Comparison of ENCODE assay signal across 1 cellular context in the genomic region with DNA sequence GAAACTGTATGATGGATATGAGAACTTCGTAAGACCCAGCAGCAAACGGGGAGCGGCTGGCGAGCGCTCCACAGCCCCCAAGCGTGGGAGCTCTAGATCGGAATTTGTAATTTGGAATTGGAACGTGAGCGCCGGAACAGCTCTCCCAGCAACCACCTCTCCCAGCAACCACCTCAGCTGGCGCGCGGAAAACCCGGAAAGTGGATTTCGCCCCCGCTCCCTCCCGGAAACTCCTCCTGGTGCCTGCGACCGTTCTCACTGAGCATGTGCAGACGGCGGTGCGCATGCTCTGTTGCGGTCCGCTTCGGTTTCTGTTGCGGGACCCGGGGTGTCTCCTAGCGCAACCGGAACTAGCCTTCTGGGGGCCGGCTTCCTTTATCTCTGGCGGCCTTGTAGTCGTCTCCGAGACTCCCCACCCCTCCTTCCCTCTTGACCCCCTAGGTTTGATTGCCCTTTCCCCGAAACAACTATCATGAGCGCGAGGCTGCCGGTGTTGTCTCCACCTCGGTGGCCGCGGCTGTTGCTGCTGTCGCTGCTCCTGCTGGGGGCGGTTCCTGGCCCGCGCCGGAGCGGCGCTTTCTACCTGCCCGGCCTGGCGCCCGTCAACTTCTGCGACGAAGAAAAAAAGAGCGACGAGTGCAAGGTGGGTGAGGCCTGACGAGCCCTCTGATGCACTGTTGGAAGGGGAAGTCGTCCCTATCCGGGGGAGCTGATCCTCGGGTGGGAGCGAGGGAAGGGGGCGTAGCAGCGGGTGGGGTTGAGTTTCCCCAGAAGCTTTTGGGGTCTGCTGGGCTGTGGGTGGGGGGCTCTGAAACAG.
TF ChIP-seq lines count a peak whose summit lies in the region.

A gene with protein sequence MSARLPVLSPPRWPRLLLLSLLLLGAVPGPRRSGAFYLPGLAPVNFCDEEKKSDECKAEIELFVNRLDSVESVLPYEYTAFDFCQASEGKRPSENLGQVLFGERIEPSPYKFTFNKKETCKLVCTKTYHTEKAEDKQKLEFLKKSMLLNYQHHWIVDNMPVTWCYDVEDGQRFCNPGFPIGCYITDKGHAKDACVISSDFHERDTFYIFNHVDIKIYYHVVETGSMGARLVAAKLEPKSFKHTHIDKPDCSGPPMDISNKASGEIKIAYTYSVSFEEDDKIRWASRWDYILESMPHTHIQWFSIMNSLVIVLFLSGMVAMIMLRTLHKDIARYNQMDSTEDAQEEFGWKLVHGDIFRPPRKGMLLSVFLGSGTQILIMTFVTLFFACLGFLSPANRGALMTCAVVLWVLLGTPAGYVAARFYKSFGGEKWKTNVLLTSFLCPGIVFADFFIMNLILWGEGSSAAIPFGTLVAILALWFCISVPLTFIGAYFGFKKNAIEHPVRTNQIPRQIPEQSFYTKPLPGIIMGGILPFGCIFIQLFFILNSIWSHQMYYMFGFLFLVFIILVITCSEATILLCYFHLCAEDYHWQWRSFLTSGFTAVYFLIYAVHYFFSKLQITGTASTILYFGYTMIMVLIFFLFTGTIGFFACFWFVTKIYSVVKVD (plus strand): TSS at position 338 of the 817 bp plus-strand sequence. CDS start 135 bp downstream, at position 473.

TF ChIP-seq in K562, 482 proteins besides CTCF, POLR2A, EP300 and RAD21 (continued from another document and continues in another):
- TF ChIP-seq, protein P1, sequence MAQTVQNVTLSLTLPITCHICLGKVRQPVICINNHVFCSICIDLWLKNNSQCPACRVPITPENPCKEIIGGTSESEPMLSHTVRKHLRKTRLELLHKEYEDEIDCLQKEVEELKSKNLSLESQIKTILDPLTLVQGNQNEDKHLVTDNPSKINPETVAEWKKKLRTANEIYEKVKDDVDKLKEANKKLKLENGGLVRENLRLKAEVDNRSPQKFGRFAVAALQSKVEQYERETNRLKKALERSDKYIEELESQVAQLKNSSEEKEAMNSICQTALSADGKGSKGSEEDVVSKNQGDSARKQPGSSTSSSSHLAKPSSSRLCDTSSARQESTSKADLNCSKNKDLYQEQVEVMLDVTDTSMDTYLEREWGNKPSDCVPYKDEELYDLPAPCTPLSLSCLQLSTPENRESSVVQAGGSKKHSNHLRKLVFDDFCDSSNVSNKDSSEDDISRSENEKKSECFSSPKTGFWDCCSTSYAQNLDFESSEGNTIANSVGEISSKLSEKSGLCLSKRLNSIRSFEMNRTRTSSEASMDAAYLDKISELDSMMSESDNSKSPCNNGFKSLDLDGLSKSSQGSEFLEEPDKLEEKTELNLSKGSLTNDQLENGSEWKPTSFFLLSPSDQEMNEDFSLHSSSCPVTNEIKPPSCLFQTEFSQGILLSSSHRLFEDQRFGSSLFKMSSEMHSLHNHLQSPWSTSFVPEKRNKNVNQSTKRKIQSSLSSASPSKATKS (CRISPR knock-in tag; IDR thresholded peaks at IDR 0.05), result no peak
- TF ChIP-seq ATF4 (CRISPR knock-in tag; IDR thresholded peaks at IDR 0.05) (no peak), ETV1 (tag; conservative IDR thresholded peaks at IDR 0.05; ENCODE audit: low read depth) (peak; percentile 82), SREBF2 (CRISPR knock-in tag; IDR thresholded peaks at IDR 0.05) (no peak), HNRNPL (IDR thresholded peaks at IDR 0.05; ENCODE audit: low read depth, low read length) (no peak), FIP1L1 (IDR thresholded peaks at IDR 0.05; ENCODE audit: low read depth, low read length, poor library complexity, severe bottlenecking) (no peak), KDM5B (IDR thresholded peaks at IDR 0.05; ENCODE audit: insufficient replicate concordance, low read depth, low read length) (no peak), NR4A1 (CRISPR knock-in tag; IDR thresholded peaks at IDR 0.05) (no peak), NR4A1 (tag; IDR thresholded peaks at IDR 0.05) (no peak), NCOA4 (IDR thresholded peaks at IDR 0.05; ENCODE audit: partially characterized antibody) (no peak), ARID2 (IDR thresholded peaks at IDR 0.05) (no peak), RBM14 (IDR thresholded peaks at IDR 0.05; ENCODE audit: borderline replicate concordance, insufficient read depth, low read depth, low read length) (no peak), JUND (IDR thresholded peaks at IDR 0.05; ENCODE audit: borderline replicate concordance, low read depth, low read length) (peak; percentile 66), JUND (tag; IDR thresholded peaks at IDR 0.05; ENCODE audit: borderline replicate concordance, low read depth, low read length) (no peak; the same call in 2 of the 3 replicates), ZBTB7A (IDR thresholded peaks at IDR 0.05; ENCODE audit: borderline replicate concordance, control insufficient read depth, low read depth, low read length) (0 out of 2 replicates have a peak, but pooled peaks have one; percentile 9), ZNF717 (CRISPR knock-in tag; IDR thresholded peaks at IDR 0.05) (no peak), CBX3 (IDR thresholded peaks at IDR 0.05; ENCODE audit: borderline replicate concordance in 1 of 2, low read length in 2 of 2) (no peak; a peak in 1 of 3 replicates), SRF (CRISPR knock-in tag; IDR thresholded peaks at IDR 0.05) (peak in 1 of 2 experiments; percentile 78; a peak in 1 of 4 replicates)
- TF ChIP-seq, protein P2, sequence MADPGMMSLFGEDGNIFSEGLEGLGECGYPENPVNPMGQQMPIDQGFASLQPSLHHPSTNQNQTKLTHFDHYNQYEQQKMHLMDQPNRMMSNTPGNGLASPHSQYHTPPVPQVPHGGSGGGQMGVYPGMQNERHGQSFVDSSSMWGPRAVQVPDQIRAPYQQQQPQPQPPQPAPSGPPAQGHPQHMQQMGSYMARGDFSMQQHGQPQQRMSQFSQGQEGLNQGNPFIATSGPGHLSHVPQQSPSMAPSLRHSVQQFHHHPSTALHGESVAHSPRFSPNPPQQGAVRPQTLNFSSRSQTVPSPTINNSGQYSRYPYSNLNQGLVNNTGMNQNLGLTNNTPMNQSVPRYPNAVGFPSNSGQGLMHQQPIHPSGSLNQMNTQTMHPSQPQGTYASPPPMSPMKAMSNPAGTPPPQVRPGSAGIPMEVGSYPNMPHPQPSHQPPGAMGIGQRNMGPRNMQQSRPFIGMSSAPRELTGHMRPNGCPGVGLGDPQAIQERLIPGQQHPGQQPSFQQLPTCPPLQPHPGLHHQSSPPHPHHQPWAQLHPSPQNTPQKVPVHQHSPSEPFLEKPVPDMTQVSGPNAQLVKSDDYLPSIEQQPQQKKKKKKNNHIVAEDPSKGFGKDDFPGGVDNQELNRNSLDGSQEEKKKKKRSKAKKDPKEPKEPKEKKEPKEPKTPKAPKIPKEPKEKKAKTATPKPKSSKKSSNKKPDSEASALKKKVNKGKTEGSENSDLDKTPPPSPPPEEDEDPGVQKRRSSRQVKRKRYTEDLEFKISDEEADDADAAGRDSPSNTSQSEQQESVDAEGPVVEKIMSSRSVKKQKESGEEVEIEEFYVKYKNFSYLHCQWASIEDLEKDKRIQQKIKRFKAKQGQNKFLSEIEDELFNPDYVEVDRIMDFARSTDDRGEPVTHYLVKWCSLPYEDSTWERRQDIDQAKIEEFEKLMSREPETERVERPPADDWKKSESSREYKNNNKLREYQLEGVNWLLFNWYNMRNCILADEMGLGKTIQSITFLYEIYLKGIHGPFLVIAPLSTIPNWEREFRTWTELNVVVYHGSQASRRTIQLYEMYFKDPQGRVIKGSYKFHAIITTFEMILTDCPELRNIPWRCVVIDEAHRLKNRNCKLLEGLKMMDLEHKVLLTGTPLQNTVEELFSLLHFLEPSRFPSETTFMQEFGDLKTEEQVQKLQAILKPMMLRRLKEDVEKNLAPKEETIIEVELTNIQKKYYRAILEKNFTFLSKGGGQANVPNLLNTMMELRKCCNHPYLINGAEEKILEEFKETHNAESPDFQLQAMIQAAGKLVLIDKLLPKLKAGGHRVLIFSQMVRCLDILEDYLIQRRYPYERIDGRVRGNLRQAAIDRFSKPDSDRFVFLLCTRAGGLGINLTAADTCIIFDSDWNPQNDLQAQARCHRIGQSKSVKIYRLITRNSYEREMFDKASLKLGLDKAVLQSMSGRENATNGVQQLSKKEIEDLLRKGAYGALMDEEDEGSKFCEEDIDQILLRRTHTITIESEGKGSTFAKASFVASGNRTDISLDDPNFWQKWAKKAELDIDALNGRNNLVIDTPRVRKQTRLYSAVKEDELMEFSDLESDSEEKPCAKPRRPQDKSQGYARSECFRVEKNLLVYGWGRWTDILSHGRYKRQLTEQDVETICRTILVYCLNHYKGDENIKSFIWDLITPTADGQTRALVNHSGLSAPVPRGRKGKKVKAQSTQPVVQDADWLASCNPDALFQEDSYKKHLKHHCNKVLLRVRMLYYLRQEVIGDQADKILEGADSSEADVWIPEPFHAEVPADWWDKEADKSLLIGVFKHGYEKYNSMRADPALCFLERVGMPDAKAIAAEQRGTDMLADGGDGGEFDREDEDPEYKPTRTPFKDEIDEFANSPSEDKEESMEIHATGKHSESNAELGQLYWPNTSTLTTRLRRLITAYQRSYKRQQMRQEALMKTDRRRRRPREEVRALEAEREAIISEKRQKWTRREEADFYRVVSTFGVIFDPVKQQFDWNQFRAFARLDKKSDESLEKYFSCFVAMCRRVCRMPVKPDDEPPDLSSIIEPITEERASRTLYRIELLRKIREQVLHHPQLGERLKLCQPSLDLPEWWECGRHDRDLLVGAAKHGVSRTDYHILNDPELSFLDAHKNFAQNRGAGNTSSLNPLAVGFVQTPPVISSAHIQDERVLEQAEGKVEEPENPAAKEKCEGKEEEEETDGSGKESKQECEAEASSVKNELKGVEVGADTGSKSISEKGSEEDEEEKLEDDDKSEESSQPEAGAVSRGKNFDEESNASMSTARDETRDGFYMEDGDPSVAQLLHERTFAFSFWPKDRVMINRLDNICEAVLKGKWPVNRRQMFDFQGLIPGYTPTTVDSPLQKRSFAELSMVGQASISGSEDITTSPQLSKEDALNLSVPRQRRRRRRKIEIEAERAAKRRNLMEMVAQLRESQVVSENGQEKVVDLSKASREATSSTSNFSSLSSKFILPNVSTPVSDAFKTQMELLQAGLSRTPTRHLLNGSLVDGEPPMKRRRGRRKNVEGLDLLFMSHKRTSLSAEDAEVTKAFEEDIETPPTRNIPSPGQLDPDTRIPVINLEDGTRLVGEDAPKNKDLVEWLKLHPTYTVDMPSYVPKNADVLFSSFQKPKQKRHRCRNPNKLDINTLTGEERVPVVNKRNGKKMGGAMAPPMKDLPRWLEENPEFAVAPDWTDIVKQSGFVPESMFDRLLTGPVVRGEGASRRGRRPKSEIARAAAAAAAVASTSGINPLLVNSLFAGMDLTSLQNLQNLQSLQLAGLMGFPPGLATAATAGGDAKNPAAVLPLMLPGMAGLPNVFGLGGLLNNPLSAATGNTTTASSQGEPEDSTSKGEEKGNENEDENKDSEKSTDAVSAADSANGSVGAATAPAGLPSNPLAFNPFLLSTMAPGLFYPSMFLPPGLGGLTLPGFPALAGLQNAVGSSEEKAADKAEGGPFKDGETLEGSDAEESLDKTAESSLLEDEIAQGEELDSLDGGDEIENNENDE (IDR thresholded peaks at IDR 0.05; ENCODE audit: low read depth, low read length), result no peak
- TF ChIP-seq, protein P3, sequence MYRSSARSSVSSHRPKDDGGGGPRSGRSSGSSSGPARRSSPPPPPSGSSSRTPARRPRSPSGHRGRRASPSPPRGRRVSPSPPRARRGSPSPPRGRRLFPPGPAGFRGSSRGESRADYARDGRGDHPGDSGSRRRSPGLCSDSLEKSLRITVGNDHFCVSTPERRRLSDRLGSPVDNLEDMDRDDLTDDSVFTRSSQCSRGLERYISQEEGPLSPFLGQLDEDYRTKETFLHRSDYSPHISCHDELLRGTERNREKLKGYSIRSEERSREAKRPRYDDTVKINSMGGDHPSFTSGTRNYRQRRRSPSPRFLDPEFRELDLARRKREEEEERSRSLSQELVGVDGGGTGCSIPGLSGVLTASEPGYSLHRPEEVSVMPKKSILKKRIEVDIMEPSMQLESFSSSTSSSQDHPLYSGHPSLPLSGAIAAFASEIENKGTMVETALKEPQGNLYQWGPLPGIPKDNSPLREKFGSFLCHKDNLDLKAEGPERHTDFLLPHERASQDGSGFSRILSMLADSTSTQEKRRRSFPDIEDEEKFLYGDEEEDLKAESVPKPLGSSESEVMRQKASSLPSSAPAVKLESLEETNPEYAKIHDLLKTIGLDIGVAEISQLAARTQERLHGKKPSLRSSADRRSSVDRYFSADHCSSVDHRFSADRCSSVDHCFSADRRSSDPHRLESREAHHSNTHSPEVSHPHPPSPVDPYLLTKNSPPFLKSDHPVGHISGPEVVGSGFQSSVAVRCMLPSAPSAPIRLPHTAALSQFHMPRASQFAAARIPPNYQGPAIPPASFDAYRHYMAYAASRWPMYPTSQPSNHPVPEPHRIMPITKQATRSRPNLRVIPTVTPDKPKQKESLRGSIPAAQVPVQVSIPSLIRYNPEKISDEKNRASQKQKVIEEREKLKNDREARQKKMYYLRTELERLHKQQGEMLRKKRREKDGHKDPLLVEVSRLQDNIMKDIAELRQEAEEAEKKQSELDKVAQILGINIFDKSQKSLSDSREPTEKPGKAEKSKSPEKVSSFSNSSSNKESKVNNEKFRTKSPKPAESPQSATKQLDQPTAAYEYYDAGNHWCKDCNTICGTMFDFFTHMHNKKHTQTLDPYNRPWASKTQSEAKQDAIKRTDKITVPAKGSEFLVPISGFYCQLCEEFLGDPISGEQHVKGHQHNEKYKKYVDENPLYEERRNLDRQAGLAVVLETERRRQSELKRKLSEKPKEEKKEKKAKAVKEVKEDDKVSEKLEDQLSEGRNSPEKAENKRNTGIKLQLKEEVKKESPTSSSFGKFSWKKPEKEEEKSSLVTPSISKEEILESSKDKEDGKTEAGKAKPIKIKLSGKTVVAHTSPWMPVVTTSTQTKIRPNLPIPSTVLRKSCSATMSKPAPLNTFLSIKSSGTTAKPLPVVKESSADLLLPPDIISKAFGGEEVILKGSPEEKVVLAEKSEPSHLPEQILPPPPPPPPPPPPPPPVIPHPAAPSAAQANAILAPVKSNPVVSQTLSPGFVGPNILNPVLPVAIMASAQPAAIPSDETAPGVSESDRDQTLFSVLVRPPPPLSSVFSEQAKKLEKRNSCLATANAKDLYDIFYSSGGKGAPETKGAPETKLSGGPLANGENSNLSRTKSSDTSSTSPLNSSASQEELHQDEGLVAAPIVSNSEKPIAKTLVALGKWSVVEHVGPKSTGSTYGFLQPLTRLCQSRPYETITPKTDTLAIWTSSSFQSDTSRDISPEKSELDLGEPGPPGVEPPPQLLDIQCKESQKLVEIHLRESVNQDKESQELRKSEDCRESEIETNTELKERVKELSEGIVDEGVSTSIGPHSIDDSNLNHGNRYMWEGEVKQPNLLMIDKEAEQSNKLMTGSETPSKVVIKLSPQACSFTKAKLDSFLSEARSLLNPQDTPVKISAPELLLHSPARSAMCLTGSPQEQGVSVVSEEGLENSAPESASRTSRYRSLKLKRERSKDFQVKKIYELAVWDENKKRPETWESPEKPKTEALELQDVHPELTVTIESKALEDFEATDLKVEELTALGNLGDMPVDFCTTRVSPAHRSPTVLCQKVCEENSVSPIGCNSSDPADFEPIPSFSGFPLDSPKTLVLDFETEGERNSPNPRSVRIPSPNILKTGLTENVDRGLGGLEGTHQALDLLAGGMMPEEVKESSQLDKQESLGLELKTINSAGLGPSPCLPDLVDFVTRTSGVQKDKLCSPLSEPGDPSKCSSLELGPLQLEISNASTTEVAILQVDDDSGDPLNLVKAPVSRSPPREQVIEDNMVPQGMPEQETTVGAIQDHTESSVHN (IDR thresholded peaks at IDR 0.05; ENCODE audit: borderline replicate concordance in 1 of 2, low read depth in 1 of 2), result no peak
